Comparison of ENCODE assay signal across 10 cellular contexts in genomic region chr6:33185654-33186187, GRCh38.
"Had no signal": no experiment of that assay in that cellular context is flagged by ENCODE, and none has a peak within 500 bp of the region (broad histone marks: within the 10 kb centered on the region; RNA-seq: fewer than 3 reads in every experiment).

No MANE protein-coding gene starts in this region.

- DNase-seq: GM23248, GOT3, H9, HCEC 1CT, HFFc6 had no signal

- FAIRE-seq: H1, H54 had no signal

- H3K27ac ChIP-seq: GM23248 had no signal

- H3K36me3 ChIP-seq: HAP-1 had no signal

- H3K4me1 ChIP-seq: HAP-1 had no signal

- ATAC-seq: HCT116 had no signal

- H3K4me2 ChIP-seq: GM23338 had no signal

- H3K9ac ChIP-seq: GM23248 had no signal

- H3K9me3 ChIP-seq: HAP-1 had no signal

- H3K4me3 ChIP-seq: GM23248, GM23338, HAP-1 had no signal

- H2AFZ ChIP-seq: GM23248, GM23338 had no signal
